ENCODE assay signal across 19 cellular contexts in the genomic region with DNA sequence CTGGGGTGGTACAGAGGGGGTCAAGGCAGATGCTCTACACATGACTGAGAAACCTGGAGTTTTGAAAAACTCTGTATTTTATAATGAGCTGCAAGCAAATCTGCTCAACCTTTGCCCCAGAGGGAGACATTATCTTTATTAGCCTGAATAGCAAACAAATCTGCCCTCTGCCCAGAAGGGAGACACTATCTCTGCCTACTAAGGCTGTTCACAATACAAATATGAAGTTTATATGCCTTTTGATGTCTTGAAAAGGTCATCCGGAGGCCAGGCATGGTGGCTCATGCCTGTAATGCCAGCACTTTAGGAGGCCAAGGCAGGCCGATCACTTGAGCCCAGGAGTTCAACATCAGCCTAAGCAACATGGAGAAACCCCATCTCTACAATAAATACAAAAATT.
"Had no signal": no experiment of that assay in that cellular context is flagged by ENCODE, and none has a peak within 500 bp of the region (broad histone marks: within the 10 kb centered on the region; RNA-seq: fewer than 3 reads in every experiment).

No MANE protein-coding gene starts in this region.

- H3K9me3 Mint-ChIP-seq: neural crest cell had no signal

- H3K9me3 ChIP-seq: gastrocnemius medialis, sigmoid colon, uterus had no signal

- H3K36me3 ChIP-seq: gastrocnemius medialis, right atrium auricular region, sigmoid colon, upper lobe of left lung, uterus had no signal

- H3K27ac Mint-ChIP-seq: endodermal cell, immature natural killer cell had no signal

- H3K4me1 ChIP-seq: gastrocnemius medialis, uterus had no signal

- H3K27ac ChIP-seq: gastrocnemius medialis, right atrium auricular region, sigmoid colon, skin epidermis, upper lobe of left lung, uterus had no signal

- H3K4me3 Mint-ChIP-seq: endodermal cell; immature natural killer cell; naive thymus-derived CD8-positive, alpha-beta T cell; neural crest cell had no signal

- H3K4me3 ChIP-seq: gastrocnemius medialis, right atrium auricular region, sigmoid colon, skin epidermis, upper lobe of left lung, uterus had no signal

- DNase-seq: cerebellar nuclear complex; dermis blood vessel endothelial cell; effector CD4-positive, alpha-beta T cell; endodermal cell; erythroblast; gastrocnemius medialis; glutamatergic neuron; immature natural killer cell; mesendoderm; naive thymus-derived CD8-positive, alpha-beta T cell; posterior cingulate gyrus; sigmoid colon; stimulated activated CD4-positive, alpha-beta T cell treated with anti-CD3 and anti-CD28 coated beads, Interleukin-12 subunit alpha, Interleukin-12 subunit beta, amount 100 ng/mL, for 4 hours; stimulated activated naive CD4-positive, alpha-beta T cell treated with Interleukin-2 at 50 U/mL for 16 hours; upper lobe of left lung; uterus had no signal

- H3K27me3 ChIP-seq: gastrocnemius medialis, right atrium auricular region, sigmoid colon, upper lobe of left lung, uterus had no signal
